Comparison of ENCODE assay signal across 18 cellular contexts in the genomic region with DNA sequence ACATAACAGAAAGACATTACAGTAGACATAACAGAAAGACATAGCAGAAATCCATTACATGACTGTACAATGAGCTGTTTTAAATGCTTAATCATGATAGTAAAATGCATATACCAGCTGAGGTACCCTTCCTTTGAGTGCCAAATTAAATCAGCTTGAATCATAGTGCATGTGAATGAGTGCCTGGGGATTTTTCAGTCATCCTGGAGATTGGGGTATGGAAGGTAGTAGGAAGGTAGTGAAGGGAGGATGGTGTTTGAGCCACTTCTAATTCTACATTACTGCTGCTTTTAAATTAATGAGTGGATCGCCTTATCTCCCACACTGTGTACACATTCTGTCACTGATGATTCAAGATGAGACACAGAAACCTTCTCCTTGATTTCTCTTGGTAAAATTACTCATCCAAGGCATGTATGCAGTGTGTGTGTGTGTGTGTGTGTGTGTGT.
A peak's percentile ranks its signal among the peaks of the same experiment; 100 is the strongest.
DNase-seq lines count a peak whose midpoint lies in the region; ATAC-seq, FAIRE-seq and TF ChIP-seq lines count a peak whose summit lies in the region.
"Had no signal": no experiment of that assay in that cellular context is flagged by ENCODE, and none has a peak within 500 bp of the region (broad histone marks: within the 10 kb centered on the region; RNA-seq: fewer than 3 reads in every experiment).

No MANE protein-coding gene starts in this region.

- no peaks in the 10 kb centered on the region for H3K9me2 ChIP-seq in GM23248 (ENCODE audit: insufficient read depth)

- H2AFZ ChIP-seq in GM23248, result no peak overlapping the region

- TF ChIP-seq POLR2A in A549 (IDR thresholded peaks at IDR 0.05; ENCODE audit: low read length), result no peak

- H3K9me3 ChIP-seq in A549 (no peaks in the 10 kb centered on the region), GM23248 (ENCODE audit: low read depth) (no peaks in the 10 kb centered on the region)
- H3K9me3 ChIP-seq: esophagus muscularis mucosa had no signal

- TF ChIP-seq EP300 in A549 (IDR thresholded peaks at IDR 0.05), result no peak

- H3K79me2 ChIP-seq in GM23248 (ENCODE audit: insufficient read depth), result no peaks in the 10 kb centered on the region

- no peak for TF ChIP-seq CTCF in A549 (IDR thresholded peaks at IDR 0.05)
- TF ChIP-seq CTCF in RWPE1 (conservative IDR thresholded peaks at IDR 0.05; ENCODE audit: low read depth), result no peak

- H3K36me3 ChIP-seq in GM23248 (ENCODE audit: low read depth), result no peaks in the 10 kb centered on the region
- H3K36me3 ChIP-seq: esophagus muscularis mucosa had no signal

- peaks cover 18% of the 10 kb centered on the region for H3K4me1 ChIP-seq in A549
- H3K4me1 ChIP-seq in GM23248 (ENCODE audit: insufficient read depth), result peaks cover 20% of the 10 kb centered on the region

- in situ Hi-C loops in GM23248 (cut with MboI), result no loop called here

- DNase-seq in A549 (ENCODE audit: low read depth in 1 of 2, low spot score in 1 of 2) (peak; percentile 4 to 64), GM23248 (peak; percentile 86), RWPE1 (ENCODE audit: low spot score) (peak; percentile 44), fibroblast of peridontal ligament (ENCODE audit: extremely low read depth) (peak; percentile 61), NCI-H2029 (lab: John Stamatoyannopoulos, UW) (no peak)
- DNase-seq: activated CD8-positive, alpha-beta memory T cell treated with anti-CD3 and anti-CD28 coated beads, Interleukin-2, amount 10 ng/mL, durations not matched to agents 7 days and 5 days; activated naive CD4-positive, alpha-beta T cell treated with anti-CD3 and anti-CD28 coated beads for 36 hours; DMS79 treated with DMSO at 0.1 percent for 48 hours; H9; NCI-H1092 treated with DMSO at 0.1 percent for 48 hours; NCI-H526; SHP77 treated with DMSO at 0.1 percent for 48 hours had no signal

- peak; percentile 86 to 93 for ATAC-seq in A549
- ATAC-seq in GM21390 (IDR thresholded peaks at IDR 0.05; ENCODE audit: unreplicated experiment), result no peak
- ATAC-seq in GM21619 (IDR thresholded peaks at IDR 0.05; ENCODE audit: unreplicated experiment), result no peak
- ATAC-seq in GM21786 (IDR thresholded peaks at IDR 0.05; ENCODE audit: unreplicated experiment), result no peak
- ATAC-seq: activated CD8-positive, alpha-beta memory T cell treated with anti-CD3 and anti-CD28 coated beads, Interleukin-2, amount 10 ng/mL, durations not matched to agents 7 days and 5 days; stimulated activated memory B cell treated with anti-CD40 and anti-IgM and Interleukin-4, amounts not matched to agents 10 μg/mL and 1 μg/mL and 100 μg/mL, for 72 hours had no signal

- no peak for TF ChIP-seq RAD21 in A549 (conservative IDR thresholded peaks at IDR 0.05 in 1 of 2, IDR thresholded peaks at IDR 0.05 in 1 of 2)

- WGBS in A549 (ENCODE audit: missing lambda C conversion rate), result 7% methylated on average over 1 of the region's 1 CpG
- WGBS in GM23248 (ENCODE audit: low coverage in 1 of 2, low lambda C conversion rate in 2 of 2, missing lambda C conversion rate in 2 of 2), 2 experiments, result 0 to 5% methylated on average over 1 of the region's 1 CpG

- no peak for FAIRE-seq in A549 (lab: Jason Lieb, UNC)
- FAIRE-seq: islet of Langerhans had no signal

- POLR2A ChIA-PET in A549 (lab: Yijun Ruan, JAX) (no interaction called here), RWPE1 (lab: Yijun Ruan, JAX; ENCODE audit: low non-redundant PET) (no interaction called here)

- H3K27me3 ChIP-seq in GM23248 (replicated peaks; ENCODE audit: insufficient read depth), result no peaks in the 10 kb centered on the region
- H3K27me3 ChIP-seq: esophagus muscularis mucosa had no signal

- CTCF ChIA-PET in A549 (lab: Yijun Ruan, JAX) (no interaction called here), RWPE1 (lab: Yijun Ruan, JAX) (interaction anchor here (0.6 kb wide), 1 partner anchor 470 kb away, joined by 3 read pairs; no protein-coding TSS in a partner anchor)

- H3K27ac ChIP-seq in A549 (peak overlapping the region; percentile 5 to 65; a peak in 3 of 6 replicates), GM23248 (peak overlapping the region; percentile 65), RWPE1 (no peak overlapping the region)
- H3K27ac ChIP-seq: esophagus muscularis mucosa had no signal

- H3K4me3 ChIP-seq in A549 (no peak overlapping the region), GM23248 (no peak overlapping the region)
- H3K4me3 ChIP-seq: esophagus muscularis mucosa had no signal

- H3F3A ChIP-seq in GM23248 (ENCODE audit: insufficient read depth), result peaks cover 19% of the 10 kb centered on the region

- H4K20me1 ChIP-seq in GM23248 (ENCODE audit: insufficient read depth), result no peaks in the 10 kb centered on the region

- H3K4me2 ChIP-seq in A549 (peak overlapping the region; percentile 49), GM23248 (ENCODE audit: unreplicated experiment) (peak overlapping the region; percentile 47)

- no peak overlapping the region for H3K9ac ChIP-seq in GM23248

TF ChIP-seq in A549, 52 proteins besides CTCF, POLR2A, EP300 and RAD21:
- peak in 1 of 2 experiments; percentile 23; a peak in 1 of 5 replicates for TF ChIP-seq JUN (IDR thresholded peaks at IDR 0.05)
- peak; percentile 82 for TF ChIP-seq FOSL2 (IDR thresholded peaks at IDR 0.05)
- peak; percentile 86 for TF ChIP-seq FOSL2 (CRISPR knock-in tag; IDR thresholded peaks at IDR 0.05)
- peak; percentile 83 for TF ChIP-seq JUNB (IDR thresholded peaks at IDR 0.05)
- TF ChIP-seq RNF2 (IDR thresholded peaks at IDR 0.05; ENCODE audit: borderline replicate concordance, low read depth), result no peak
- TF ChIP-seq HOXB5 (CRISPR knock-in tag; IDR thresholded peaks at IDR 0.05), result no peak
- TF ChIP-seq GATA3 (IDR thresholded peaks at IDR 0.05; ENCODE audit: borderline replicate concordance), result peak; percentile 56; the same call in 1 of the 2 replicates
- peak; percentile 6 for TF ChIP-seq MAFK (IDR thresholded peaks at IDR 0.05; ENCODE audit: partially characterized antibody)
TF ChIP-seq in A549: peak in this region for 5.

Comparison
In these comparisons a context has a peak if more than half of its experiments do, and no peak if none do; other contexts are left out.
1. ATAC-seq: peak in A549 (2 of 2); none in GM21390 (single experiment), GM21619 (single experiment) and GM21786 (single experiment).